2 cellular contexts compared by ENCODE assay signal in the genomic region with DNA sequence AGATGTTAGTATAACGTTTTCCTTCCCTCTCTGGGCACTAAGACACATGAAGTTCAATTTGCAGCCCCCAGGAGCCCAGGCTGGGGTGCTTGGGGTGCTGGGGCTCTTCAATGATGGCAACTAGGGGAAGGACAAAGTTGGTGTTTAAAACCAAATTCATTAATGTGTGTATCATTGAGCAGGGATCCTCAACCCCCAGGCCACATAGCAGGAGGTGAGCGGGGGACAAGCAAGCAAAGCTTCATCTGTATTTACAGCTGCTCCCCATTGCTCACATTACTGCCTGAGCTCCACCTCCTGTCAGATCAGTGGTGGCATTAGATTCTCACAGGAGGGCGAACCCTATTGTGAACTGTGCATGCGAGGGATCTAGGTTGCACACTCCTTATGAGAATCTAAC. TPM values are rescaled to one million over a fixed set of nuclear protein-coding genes. Genes with fewer than 3 reads are reported as not detected.
"Had no signal": no experiment of that assay in that cellular context is flagged by ENCODE, and none has a peak within 500 bp of the region (broad histone marks: within the 10 kb centered on the region; RNA-seq: fewer than 3 reads in every experiment).

No MANE protein-coding gene starts in this region.

RNA-seq across cellular contexts. Expression of a gene that starts 56.4 kb away (rescaled TPM):
- total RNA-seq: ascending aorta, bronchial epithelial cell had no signal
